20 cellular contexts compared by ENCODE assay signal in the genomic region with DNA sequence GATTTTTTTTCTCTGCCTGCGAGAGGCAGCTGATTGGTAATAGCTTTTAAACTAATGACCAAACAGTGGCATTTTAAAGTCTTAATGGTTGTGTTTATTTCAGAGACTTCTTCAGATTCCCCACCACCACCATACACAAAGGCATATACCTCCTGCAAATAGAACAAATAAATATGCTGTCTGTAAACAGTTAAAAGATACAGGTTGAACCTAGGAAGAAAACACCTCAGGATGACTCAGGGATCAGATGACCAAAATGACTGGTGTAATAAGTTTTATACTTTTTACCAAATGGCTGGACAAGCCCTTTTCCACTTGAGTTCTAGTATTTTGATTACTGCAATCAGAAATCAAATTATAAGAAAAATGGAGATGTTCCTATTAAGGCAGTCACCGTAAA.
A peak's percentile ranks its signal among the peaks of the same experiment; 100 is the strongest.
DNase-seq lines count a peak whose midpoint lies in the region; TF ChIP-seq lines count a peak whose summit lies in the region.
"Had no signal": no experiment of that assay in that cellular context is flagged by ENCODE, and none has a peak within 500 bp of the region (broad histone marks: within the 10 kb centered on the region; RNA-seq: fewer than 3 reads in every experiment).

No MANE protein-coding gene starts in this region.

- H3K4me1 Mint-ChIP-seq in H9 (peaks cover 21 to 24% of the 10 kb centered on the region in 2 experiments), nephron (peaks cover 14% of the 10 kb centered on the region), type B pancreatic cell (ENCODE audit: unreplicated experiment) (peaks cover 21% of the 10 kb centered on the region)
- H3K4me1 Mint-ChIP-seq: CD4-positive, alpha-beta memory T cell; IgD-negative memory B cell; T-cell had no signal

- no peak overlapping the region for H3K4me3 ChIP-seq in epithelial cell of esophagus (ENCODE audit: low read length)
- no peak overlapping the region for H3K4me3 ChIP-seq in OCI-LY7 (ENCODE audit: low read depth, low read length, poor library complexity, severe bottlenecking)
- H3K4me3 ChIP-seq: BLaER1 treated with 17β-estradiol and CSF1 and Interleukin-3, amounts not matched to agents 10 nM and 100 nM; GM12878; Peyer's patch had no signal

- CTCF ChIA-PET in OCI-LY7 (lab: Charles Lee; ENCODE audit: unreplicated experiment): no interaction called here

- H3K36me3 Mint-ChIP-seq in H9 (ENCODE audit: insufficient read depth in 1 of 3, low read depth in 3 of 3) (peaks cover 0 to 5% (median 0%) of the 10 kb centered on the region in 3 experiments; a peak in 1 of 7 replicates), nephron (ENCODE audit: low read depth) (peaks cover 5% of the 10 kb centered on the region), type B pancreatic cell (peaks cover 6% of the 10 kb centered on the region)
- H3K36me3 Mint-ChIP-seq: CD4-positive, alpha-beta memory T cell; IgD-negative memory B cell; T-cell had no signal

- H3K4me2 ChIP-seq in H9 (ENCODE audit: insufficient read depth, insufficient read length, low read length) (no peak overlapping the region), OCI-LY7 (ENCODE audit: low read length) (no peak overlapping the region)
- H3K4me2 ChIP-seq: BLaER1 treated with 17β-estradiol and CSF1 and Interleukin-3, amounts not matched to agents 10 nM and 100 nM had no signal

- H3T11ph ChIP-seq in H9 (ENCODE audit: low read length): no peak overlapping the region

- H4K91ac ChIP-seq in H9 (ENCODE audit: insufficient read length, low read depth, low read length): no peak overlapping the region

- no CpG with 5 or more reads among the region's 2 CpGs for WGBS in H9 (ENCODE audit: extremely low coverage, insufficient read length, low lambda C conversion rate)

- H3K9me3 ChIP-seq in H9 (ENCODE audit: control insufficient read depth, low read depth, low read length) (no peaks in the 10 kb centered on the region), OCI-LY7 (ENCODE audit: low read length) (no peaks in the 10 kb centered on the region)
- H3K9me3 ChIP-seq: BLaER1 treated with 17β-estradiol and CSF1 and Interleukin-3, amounts not matched to agents 10 nM and 100 nM; Peyer's patch had no signal

- H3K56ac ChIP-seq in H9 (ENCODE audit: insufficient read length, low read depth, low read length): no peak overlapping the region

- no peak overlapping the region for H3K23ac ChIP-seq in H9 (ENCODE audit: insufficient read length, low read depth, low read length)

- no peak overlapping the region for H3K4me3 Mint-ChIP-seq in H9
- no peak overlapping the region for H3K4me3 Mint-ChIP-seq in nephron
- no peak overlapping the region for H3K4me3 Mint-ChIP-seq in type B pancreatic cell
- H3K4me3 Mint-ChIP-seq: CD4-positive, alpha-beta memory T cell; HFFc6; IgD-negative memory B cell; T-cell had no signal

- H2AK5ac ChIP-seq in H9 (ENCODE audit: insufficient read length, low read length): no peak overlapping the region

- H3K79me1 ChIP-seq in H9 (ENCODE audit: insufficient read depth, low read depth, low read length, poor library complexity, severe bottlenecking): no peaks in the 10 kb centered on the region

- H2BK5ac ChIP-seq in H9 (ENCODE audit: insufficient read length, low read length): no peak overlapping the region

- H4K20me1 ChIP-seq in H9 (ENCODE audit: control insufficient read depth, insufficient read depth, insufficient read length): no peaks in the 10 kb centered on the region
- H4K20me1 ChIP-seq in OCI-LY7 (ENCODE audit: insufficient read depth, low read length): no peaks in the 10 kb centered on the region; the same call in 1 of the 2 replicates
- H4K20me1 ChIP-seq: BLaER1 treated with 17β-estradiol and CSF1 and Interleukin-3, amounts not matched to agents 10 nM and 100 nM had no signal

- TF ChIP-seq CTCF in H9 (conservative IDR thresholded peaks at IDR 0.05) (no peak), epithelial cell of esophagus (IDR thresholded peaks at IDR 0.05; ENCODE audit: insufficient read depth, low read depth, low read length, missing control alignments) (no peak), nephron (IDR thresholded peaks at IDR 0.05; ENCODE audit: unreplicated experiment in 3 of 3) (no peak), type B pancreatic cell (conservative IDR thresholded peaks at IDR 0.05) (no peak), OCI-LY7 (conservative IDR thresholded peaks at IDR 0.05; ENCODE audit: low read length) (no peak)

- H2AFZ ChIP-seq in H9 (ENCODE audit: low read length) (no peak overlapping the region), OCI-LY7 (ENCODE audit: low read length) (no peak overlapping the region)

- H2BK20ac ChIP-seq in H9 (ENCODE audit: low read depth, low read length, poor library complexity, severe bottlenecking): no peak overlapping the region

- POLR2A ChIA-PET in OCI-LY7 (lab: Charles Lee): interaction anchor here (1.8 kb wide), 1 partner anchor 11 kb away, joined by 9 read pairs; no protein-coding TSS in a partner anchor

- no TSS peak for BruUV-seq in OCI-LY7 (replicated peaks; lab: Mats Ljungman, UMichigan)

- no peaks in the 10 kb centered on the region for H3K23me2 ChIP-seq in H9 (ENCODE audit: insufficient read length, low read depth, low read length, poor library complexity, severe bottlenecking)

- H3K4ac ChIP-seq in H9 (ENCODE audit: low read depth, low read length): no peak overlapping the region

- no peaks in the 10 kb centered on the region for H3K27me3 ChIP-seq in H9 (ENCODE audit: insufficient read depth, low read length)
- H3K27me3 ChIP-seq: BLaER1 treated with 17β-estradiol and CSF1 and Interleukin-3, amounts not matched to agents 10 nM and 100 nM; Peyer's patch had no signal

- H4K8ac ChIP-seq in H9 (replicated peaks; ENCODE audit: insufficient read length, low read depth, low read length): no peak overlapping the region

- H3K27ac ChIP-seq in H9 (ENCODE audit: insufficient read length, low read depth, low read length): no peak overlapping the region
- H3K27ac ChIP-seq in OCI-LY7 (ENCODE audit: low read depth, low read length, poor library complexity, severe bottlenecking): no peak overlapping the region
- H3K27ac ChIP-seq: 22Rv1; BLaER1 treated with 17β-estradiol and CSF1 and Interleukin-3, amounts not matched to agents 10 nM and 100 nM; Peyer's patch had no signal

- no peak overlapping the region for H2BK15ac ChIP-seq in H9 (ENCODE audit: low read depth, low read length)

- H3K27ac Mint-ChIP-seq in H9 (peak overlapping the region in 2 of 3 experiments; percentile 3 to 23; a peak in 3 of 7 replicates), nephron (peak overlapping the region; percentile 52 to 61 (median 60)), type B pancreatic cell (no peak overlapping the region)
- H3K27ac Mint-ChIP-seq: CD4-positive, alpha-beta memory T cell; HFFc6; IgD-negative memory B cell; T-cell had no signal

- H3K36me3 ChIP-seq in OCI-LY7 (ENCODE audit: insufficient read depth, low read length): no peaks in the 10 kb centered on the region
- H3K36me3 ChIP-seq: Peyer's patch had no signal

- H3K9me2 ChIP-seq in OCI-LY7 (ENCODE audit: insufficient read depth, low read length): no peaks in the 10 kb centered on the region

- H2BK120ac ChIP-seq in H9 (ENCODE audit: low read depth, low read length, poor library complexity, severe bottlenecking): no peak overlapping the region

- H3K4me1 ChIP-seq in H9 (ENCODE audit: insufficient read depth, low read length) (peaks cover 2% of the 10 kb centered on the region; the same call in 1 of the 2 replicates), OCI-LY7 (ENCODE audit: insufficient read depth, low read length, poor library complexity, severe bottlenecking) (no peaks in the 10 kb centered on the region)
- H3K4me1 ChIP-seq: BLaER1 treated with 17β-estradiol and CSF1 and Interleukin-3, amounts not matched to agents 10 nM and 100 nM; Peyer's patch had no signal

- no peak overlapping the region for H3K18ac ChIP-seq in H9 (ENCODE audit: insufficient read length, low read depth, low read length)

- no peak overlapping the region for H4K5ac ChIP-seq in H9 (ENCODE audit: insufficient read length, low read depth, low read length)

- no peaks in the 10 kb centered on the region for H3K79me2 ChIP-seq in H9 (ENCODE audit: insufficient read depth, low read length)
- no peaks in the 10 kb centered on the region for H3K79me2 ChIP-seq in OCI-LY7 (ENCODE audit: insufficient read depth, low read depth, low read length)

- H3K9me3 Mint-ChIP-seq in H9: no peaks in the 10 kb centered on the region
- H3K9me3 Mint-ChIP-seq in nephron: no peaks in the 10 kb centered on the region
- H3K9me3 Mint-ChIP-seq in type B pancreatic cell: no peaks in the 10 kb centered on the region
- H3K9me3 Mint-ChIP-seq: HFFc6, T-cell had no signal

- H3K27me3 Mint-ChIP-seq in H9 (ENCODE audit: low read depth) (no peaks in the 10 kb centered on the region), nephron (ENCODE audit: low read depth) (no peaks in the 10 kb centered on the region), type B pancreatic cell (no peaks in the 10 kb centered on the region)
- H3K27me3 Mint-ChIP-seq: CD4-positive, alpha-beta memory T cell; IgD-negative memory B cell; T-cell had no signal

- H3K9ac ChIP-seq in H9 (ENCODE audit: extremely low read depth, insufficient read length, low read length): no peak overlapping the region
- H3K9ac ChIP-seq: BLaER1 treated with 17β-estradiol and CSF1 and Interleukin-3, amounts not matched to agents 10 nM and 100 nM had no signal

- peak; percentile 9 for DNase-seq in DMS53 (lab: John Stamatoyannopoulos, UW)
- DNase-seq in DMS53 treated with DMSO at 0.1 percent for 48 hours (lab: John Stamatoyannopoulos, UW; ENCODE audit: unreplicated experiment): no peak
- DNase-seq in H9: no peak
- DNase-seq in epithelial cell of esophagus (ENCODE audit: low read depth): peak; percentile 40
- DNase-seq in type B pancreatic cell (ENCODE audit: extremely low spot score, unreplicated experiment): no peak
- DNase-seq in NCI-H1048 (lab: John Stamatoyannopoulos, UW): no peak
- DNase-seq in OCI-LY7 (ENCODE audit: low spot score): no peak
- DNase-seq: Calu3; CD4-positive, alpha-beta memory T cell; DMS153; HFFc6; NCI-H510A; NCI-H748 treated with DMSO at 0.1 percent for 48 hours; Peyer's patch; T-cell had no signal

- intact Hi-C loops in OCI-LY7 (cut with micrococcal nuclease; ENCODE audit: unreplicated experiment): no loop called here

- H2BK12ac ChIP-seq in H9 (ENCODE audit: insufficient read length, low read depth, low read length): no peak overlapping the region

- H3K14ac ChIP-seq in H9 (ENCODE audit: insufficient read depth, low read length): no peak overlapping the region

Comparison
In these comparisons a context has a peak if more than half of its experiments do, and no peak if none do; other contexts are left out.
1. DNase-seq: peak in DMS53 (single experiment) and epithelial cell of esophagus (single experiment); none in DMS53 treated with DMSO at 0.1 percent for 48 hours (single experiment), H9 (single experiment), type B pancreatic cell (single experiment), NCI-H1048 (single experiment) and OCI-LY7 (single experiment).